Comparison of ENCODE assay signal across 27 cellular contexts in the genomic region with DNA sequence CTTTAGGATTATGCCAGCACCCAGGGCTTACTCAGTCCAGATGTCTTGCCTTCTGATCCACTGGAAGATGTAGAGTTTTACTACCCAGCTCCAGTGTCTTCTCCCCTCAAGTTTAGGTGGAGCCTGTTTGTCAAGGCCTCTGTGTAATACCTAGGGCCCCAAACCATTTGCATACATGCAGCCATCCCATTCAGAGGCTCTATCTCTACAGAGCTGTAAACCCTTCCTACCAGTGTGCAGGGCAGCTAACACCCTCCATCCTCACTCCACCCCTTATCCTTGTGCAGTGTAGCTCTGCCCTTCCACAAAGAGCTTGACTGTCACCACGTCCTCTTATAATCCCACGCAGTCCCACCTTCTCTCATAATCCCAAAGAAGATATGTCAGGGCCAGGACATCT.
"Had no signal": no experiment of that assay in that cellular context is flagged by ENCODE, and none has a peak within 500 bp of the region (broad histone marks: within the 10 kb centered on the region; RNA-seq: fewer than 3 reads in every experiment).

No MANE protein-coding gene starts in this region.

- H3K9me3 Mint-ChIP-seq: activated T-cell treated with anti-CD3 and anti-CD28 coated beads, Interleukin-2, amount 50 U/mL, for 72 hours; central memory CD8-positive, alpha-beta T cell had no signal

- H3K4me1 ChIP-seq: left ventricle myocardium inferior, pancreas, psoas muscle, tibial nerve had no signal

- H3K9me3 ChIP-seq: esophagus muscularis mucosa, left ventricle myocardium inferior, pancreas, psoas muscle, tibial nerve had no signal

- H3K27ac ChIP-seq: esophagus muscularis mucosa, left ventricle myocardium inferior, pancreas, psoas muscle, tibial nerve, WERI-Rb-1 had no signal

- ATAC-seq: activated CD8-positive, alpha-beta memory T cell treated with anti-CD3 and anti-CD28 coated beads, Interleukin-2, amount 10 ng/mL, durations not matched to agents 7 days and 5 days; activated CD8-positive, alpha-beta T cell treated with anti-CD3 and anti-CD28 coated beads, Interleukin-2, amount 10 ng/mL, durations not matched to agents 7 days and 5 days; activated naive CD4-positive, alpha-beta T cell treated with anti-CD3 and anti-CD28 coated beads, Interleukin-2, amount 50 U/mL, for 72 hours; activated T-cell treated with anti-CD3 and anti-CD28 coated beads, Interleukin-2, amount 50 U/mL, for 72 hours; pancreas; psoas muscle; T-helper 17 cell had no signal

- H3K27ac Mint-ChIP-seq: activated CD8-positive, alpha-beta memory T cell treated with anti-CD3 and anti-CD28 coated beads, Interleukin-2, amount 10 ng/mL, durations not matched to agents 7 days and 5 days; activated CD8-positive, alpha-beta T cell treated with anti-CD3 and anti-CD28 coated beads, Interleukin-2, amount 10 ng/mL, durations not matched to agents 7 days and 5 days; activated naive CD4-positive, alpha-beta T cell treated with anti-CD3 and anti-CD28 coated beads, Interleukin-2, amount 50 U/mL, for 72 hours; activated T-cell treated with anti-CD3 and anti-CD28 coated beads, Interleukin-2, amount 50 U/mL, for 72 hours; T-helper 17 cell had no signal

- H3K4me2 ChIP-seq: smooth muscle cell had no signal

- DNase-seq: activated CD4-positive, alpha-beta T cell treated with anti-CD3 and anti-CD28 coated beads, Interleukin-2, amount 50 U/mL, for 1 hour; activated CD4-positive, CD25-positive, alpha-beta regulatory T cell treated with anti-CD3 and anti-CD28 coated beads, Interleukin-2, amount 50 U/mL, for 72 hours; activated CD8-positive, alpha-beta memory T cell treated with anti-CD3 and anti-CD28 coated beads, Interleukin-2, amount 10 ng/mL, durations not matched to agents 7 days and 5 days; activated CD8-positive, alpha-beta T cell treated with anti-CD3 and anti-CD28 coated beads, Interleukin-2, amount 10 ng/mL, durations not matched to agents 7 days and 5 days; activated naive CD4-positive, alpha-beta T cell; activated T-cell treated with anti-CD3 and anti-CD28 coated beads, Interleukin-2, amount 50 U/mL, for 72 hours; dermis blood vessel endothelial cell; effector CD4-positive, alpha-beta T cell; foreskin melanocyte; glutamatergic neuron; left ventricle myocardium inferior; nucleus accumbens; pancreas; psoas muscle; stimulated activated CD4-positive, alpha-beta T cell treated with anti-CD3 and anti-CD28 coated beads, Interleukin-1b, Interleukin-23, amount 100 ng/mL, for 48 hours; stimulated activated naive CD4-positive, alpha-beta T cell treated with Interleukin-2 at 50 U/mL for 16 hours; T-helper 17 cell; T1000; WERI-Rb-1 had no signal

- FAIRE-seq: bronchial epithelial cell, islet of Langerhans, pancreas had no signal

- H3K27me3 Mint-ChIP-seq: activated CD8-positive, alpha-beta memory T cell treated with anti-CD3 and anti-CD28 coated beads, Interleukin-2, amount 10 ng/mL, durations not matched to agents 7 days and 5 days; central memory CD8-positive, alpha-beta T cell had no signal

- H3K4me3 ChIP-seq: esophagus muscularis mucosa, left ventricle myocardium inferior, lung, pancreas, psoas muscle, smooth muscle cell, tibial nerve had no signal

- H3K36me3 ChIP-seq: esophagus muscularis mucosa, left ventricle myocardium inferior, pancreas, tibial nerve, WERI-Rb-1 had no signal

- H3K27me3 ChIP-seq: esophagus muscularis mucosa, pancreas, tibial nerve had no signal

- H3K4me1 Mint-ChIP-seq: activated CD8-positive, alpha-beta memory T cell treated with anti-CD3 and anti-CD28 coated beads, Interleukin-2, amount 10 ng/mL, durations not matched to agents 7 days and 5 days; central memory CD8-positive, alpha-beta T cell; T-helper 17 cell had no signal

- H3K36me3 Mint-ChIP-seq: activated CD8-positive, alpha-beta memory T cell treated with anti-CD3 and anti-CD28 coated beads, Interleukin-2, amount 10 ng/mL, durations not matched to agents 7 days and 5 days; activated naive CD4-positive, alpha-beta T cell treated with anti-CD3 and anti-CD28 coated beads, Interleukin-2, amount 50 U/mL, for 72 hours had no signal

- H3K4me3 Mint-ChIP-seq: activated CD8-positive, alpha-beta memory T cell treated with anti-CD3 and anti-CD28 coated beads, Interleukin-2, amount 10 ng/mL, durations not matched to agents 7 days and 5 days; activated CD8-positive, alpha-beta T cell treated with anti-CD3 and anti-CD28 coated beads, Interleukin-2, amount 10 ng/mL, durations not matched to agents 7 days and 5 days; activated T-cell treated with anti-CD3 and anti-CD28 coated beads, Interleukin-2, amount 50 U/mL, for 72 hours; central memory CD8-positive, alpha-beta T cell; T-helper 17 cell had no signal
